Comparison of ENCODE assay signal across 3 cellular contexts in genomic region chr19:38558933-38559332, GRCh38. TPM values are rescaled to one million over a fixed set of nuclear protein-coding genes. Genes with fewer than 3 reads are reported as not detected.
"Had no signal": no experiment of that assay in that cellular context is flagged by ENCODE, and none has a peak within 500 bp of the region (broad histone marks: within the 10 kb centered on the region; RNA-seq: fewer than 3 reads in every experiment).

No MANE protein-coding gene starts in this region.

RNA-seq across cellular contexts. Expression of gene MAP4K1, which starts 58.8 kb away (rescaled TPM):
- total RNA-seq: bronchial epithelial cell, IMR-90, SJSA1 had no signal
